Comparison of ENCODE assay signal across 27 cellular contexts in the genomic region with DNA sequence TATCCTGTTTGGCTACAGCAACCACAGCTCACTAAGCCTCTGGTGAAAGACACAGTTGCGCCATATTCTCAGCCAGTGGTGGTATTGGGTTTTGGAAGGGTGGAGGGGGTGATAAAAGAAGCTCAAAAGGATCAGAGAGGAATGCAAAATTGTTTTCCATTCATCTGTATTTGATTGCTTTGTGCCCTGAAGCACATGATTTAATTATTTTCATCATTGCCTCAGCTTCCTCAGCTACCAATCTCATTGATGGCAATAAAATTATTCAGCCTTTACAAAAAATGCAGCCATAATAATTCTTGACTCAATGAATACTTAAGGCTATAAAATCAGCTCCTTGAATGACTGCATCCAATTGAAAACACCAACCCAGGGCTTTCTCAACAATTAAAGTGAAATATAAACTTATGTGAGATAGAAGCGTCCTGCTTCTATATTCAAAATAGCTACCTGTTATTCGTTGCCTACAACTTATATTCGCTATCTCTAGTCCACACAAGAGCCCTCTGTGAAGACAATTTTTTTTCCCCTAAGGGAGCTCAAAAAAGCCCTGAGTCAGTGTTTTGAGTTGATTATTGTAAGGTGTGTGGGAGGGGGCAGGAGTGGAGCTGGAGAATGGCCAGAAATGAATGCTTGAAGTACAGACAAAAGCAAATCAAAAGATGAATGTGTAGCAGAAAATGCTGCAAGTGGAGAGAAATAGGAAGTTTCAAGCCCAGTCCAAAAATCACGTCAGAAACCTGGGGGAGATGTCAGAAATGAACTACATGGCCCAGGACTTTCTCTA.
DNase-seq lines count a peak whose midpoint lies in the region; ATAC-seq and TF ChIP-seq lines count a peak whose summit lies in the region.
"Had no signal": no experiment of that assay in that cellular context is flagged by ENCODE, and none has a peak within 500 bp of the region (broad histone marks: within the 10 kb centered on the region; RNA-seq: fewer than 3 reads in every experiment).

No MANE protein-coding gene starts in this region.

- 54 to 56% methylated on average over 5 of the region's 5 CpGs for WGBS in testis, 2 donors

- H3K27ac Mint-ChIP-seq in nephron progenitor cell: peak overlapping the region; percentile 21
- H3K27ac Mint-ChIP-seq in naive thymus-derived CD4-positive, alpha-beta T cell: no peak overlapping the region
- H3K27ac Mint-ChIP-seq: B cell; CD14-positive monocyte; CD8-positive, alpha-beta memory T cell; IgD-negative memory B cell had no signal

- TF ChIP-seq CTCF in nephron progenitor cell (IDR thresholded peaks at IDR 0.05) (no peak), testis (IDR thresholded peaks at IDR 0.05) (no peak), foreskin fibroblast (IDR thresholded peaks at IDR 0.05; ENCODE audit: low read depth, low read length) (no peak)

- no peaks in the 10 kb centered on the region for H3K4me1 Mint-ChIP-seq in nephron progenitor cell
- no peaks in the 10 kb centered on the region for H3K4me1 Mint-ChIP-seq in naive thymus-derived CD4-positive, alpha-beta T cell
- H3K4me1 Mint-ChIP-seq: B cell; CD14-positive monocyte; CD8-positive, alpha-beta memory T cell; IgD-negative memory B cell had no signal

- intact Hi-C loops in testis (cut with DNase I; ENCODE audit: low total_unique reads): no loop called here
- intact Hi-C loops in naive thymus-derived CD4-positive, alpha-beta T cell (cut with micrococcal nuclease): no loop called here

- H3K4me3 Mint-ChIP-seq in nephron progenitor cell: no peak overlapping the region
- H3K4me3 Mint-ChIP-seq in naive thymus-derived CD4-positive, alpha-beta T cell: no peak overlapping the region
- H3K4me3 Mint-ChIP-seq: B cell; CD14-positive monocyte; CD8-positive, alpha-beta memory T cell; IgD-negative memory B cell had no signal

- CTCF ChIA-PET in naive thymus-derived CD4-positive, alpha-beta T cell (lab: Charles Lee): no interaction called here

- no peaks in the 10 kb centered on the region for H3K9me3 Mint-ChIP-seq in nephron progenitor cell
- peaks cover 0 to 2% (median 0%) of the 10 kb centered on the region in 11 donors for H3K9me3 Mint-ChIP-seq in naive thymus-derived CD4-positive, alpha-beta T cell
- H3K9me3 Mint-ChIP-seq: IgD-negative memory B cell had no signal

- H3K36me3 ChIP-seq in testis (ENCODE audit: low read depth, missing control alignments): no peaks in the 10 kb centered on the region
- no peaks in the 10 kb centered on the region for H3K36me3 ChIP-seq in naive thymus-derived CD4-positive, alpha-beta T cell (ENCODE audit: control insufficient read depth in 2 of 3, insufficient read depth in 3 of 3, low read length in 3 of 3)

- no peaks in the 10 kb centered on the region for H3K27me3 ChIP-seq in testis
- H3K27me3 ChIP-seq in naive thymus-derived CD4-positive, alpha-beta T cell (ENCODE audit: control insufficient read depth in 2 of 2, insufficient read depth in 2 of 2, low read length in 2 of 2): no peaks in the 10 kb centered on the region

- no peak for TF ChIP-seq POLR2A in testis (IDR thresholded peaks at IDR 0.05)

- no peak for ATAC-seq in naive thymus-derived CD4-positive, alpha-beta T cell

- no peak overlapping the region for H3K27ac ChIP-seq in testis
- H3K27ac ChIP-seq in naive thymus-derived CD4-positive, alpha-beta T cell (ENCODE audit: low read depth, low read length): no peak overlapping the region
- H3K27ac ChIP-seq: 22Rv1, KMS-11 had no signal

- no peaks in the 10 kb centered on the region for H3K9me3 ChIP-seq in testis
- no peaks in the 10 kb centered on the region for H3K9me3 ChIP-seq in naive thymus-derived CD4-positive, alpha-beta T cell (ENCODE audit: control insufficient read depth in 2 of 3, low read length in 3 of 3)
- H3K9me3 ChIP-seq: SK-N-SH had no signal

- POLR2A ChIA-PET in naive thymus-derived CD4-positive, alpha-beta T cell (lab: Charles Lee): no interaction called here

- H3K27me3 Mint-ChIP-seq in nephron progenitor cell (ENCODE audit: low read depth, poor library complexity): no peaks in the 10 kb centered on the region
- H3K27me3 Mint-ChIP-seq in naive thymus-derived CD4-positive, alpha-beta T cell: peaks cover 0 to 8% (median 0%) of the 10 kb centered on the region in 5 donors
- H3K27me3 Mint-ChIP-seq: IgD-negative memory B cell had no signal

- no peaks in the 10 kb centered on the region for H3K36me3 Mint-ChIP-seq in nephron progenitor cell (ENCODE audit: low read depth)
- no peaks in the 10 kb centered on the region for H3K36me3 Mint-ChIP-seq in naive thymus-derived CD4-positive, alpha-beta T cell
- H3K36me3 Mint-ChIP-seq: CD14-positive monocyte; CD8-positive, alpha-beta memory T cell; IgD-negative memory B cell had no signal

- H3K4me1 ChIP-seq in testis: no peaks in the 10 kb centered on the region
- no peaks in the 10 kb centered on the region for H3K4me1 ChIP-seq in naive thymus-derived CD4-positive, alpha-beta T cell (ENCODE audit: control insufficient read depth in 2 of 2, insufficient read depth in 2 of 2, low read length in 2 of 2)

- DNase-seq in NCI-H1105 treated with DMSO at 0.1 percent for 48 hours (lab: John Stamatoyannopoulos, UW) (peak; percentile 6), NCI-H1105 (lab: John Stamatoyannopoulos, UW) (no peak), amniotic epithelial cell (ENCODE audit: low read depth) (peak; percentile 14), nephron progenitor cell (no peak), testis (peak; percentile 39), foreskin fibroblast (no peak), cortex of kidney (lab: John Stamatoyannopoulos, UW) (no peak)
- no peak for DNase-seq in naive thymus-derived CD4-positive, alpha-beta T cell
- DNase-seq: Calu3; CD8-positive, alpha-beta memory T cell; DMS79 treated with DMSO at 0.1 percent for 48 hours; GF-D8; MM.1S; NCI-H1092; NCI-H146; NCI-H1930; NCI-H2107; NCI-H446 treated with DMSO at 0.1 percent for 48 hours; NCI-H526; NCI-H82; SIG-M5; SK-N-SH had no signal

- H3K4me3 ChIP-seq in testis (no peak overlapping the region), foreskin fibroblast (ENCODE audit: low read depth in 1 of 2, low read length in 2 of 2) (no peak overlapping the region)
- H3K4me3 ChIP-seq in naive thymus-derived CD4-positive, alpha-beta T cell (ENCODE audit: low read length): no peak overlapping the region

Comparison
In these comparisons a context has a peak if more than half of its experiments do, and no peak if none do; other contexts are left out.
1. DNase-seq: peak in NCI-H1105 treated with DMSO at 0.1 percent for 48 hours (single experiment), amniotic epithelial cell (single experiment) and testis (single experiment); none in NCI-H1105 (single experiment), nephron progenitor cell (single experiment), foreskin fibroblast (0 of 2), cortex of kidney (single experiment) and naive thymus-derived CD4-positive, alpha-beta T cell (0 of 9).